Comparison of ENCODE assay signal across 22 cellular contexts in the genomic region with DNA sequence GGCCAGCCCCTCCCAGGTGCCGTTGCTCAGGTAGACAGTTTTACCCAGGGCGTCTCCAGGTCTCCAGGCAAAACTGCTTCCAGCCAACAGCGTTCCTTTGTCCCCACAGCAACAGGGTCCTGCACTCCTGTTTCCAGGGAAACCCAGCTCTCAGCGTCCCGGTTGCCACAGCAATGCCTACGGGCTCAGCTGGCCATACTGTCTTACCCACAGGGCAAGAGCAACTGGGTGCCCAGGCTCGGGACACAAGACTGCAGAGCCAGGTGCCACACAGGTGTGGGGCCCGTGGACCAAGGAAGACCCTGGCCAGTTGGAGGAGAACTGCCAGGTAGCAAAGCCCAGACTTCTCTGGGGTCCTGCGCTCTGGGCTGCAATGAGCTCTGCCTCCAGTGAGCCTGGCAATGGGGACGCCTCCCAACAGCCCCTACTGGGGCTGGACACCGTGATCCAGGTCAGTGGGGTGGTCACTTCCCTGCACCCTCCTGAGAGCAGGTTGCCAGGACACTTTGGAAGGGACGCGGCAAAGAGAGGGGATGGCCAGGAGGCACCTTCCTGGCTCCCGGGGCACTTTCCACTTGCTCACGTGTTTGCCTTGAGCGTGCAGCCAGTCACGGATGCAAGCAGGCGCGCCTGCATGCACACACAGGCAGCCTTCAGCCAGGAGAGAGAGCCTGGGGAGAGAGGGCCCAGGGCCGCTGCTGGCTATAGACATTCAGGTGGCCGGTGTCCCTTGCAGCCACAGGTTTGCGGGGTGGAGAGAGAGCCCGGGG. TPM values are rescaled to one million over a fixed set of nuclear protein-coding genes. Genes with fewer than 3 reads are reported as not detected.
DNase-seq lines count a peak whose midpoint lies in the region; ATAC-seq lines count a peak whose summit lies in the region.
"Had no signal": no experiment of that assay in that cellular context is flagged by ENCODE, and none has a peak within 500 bp of the region (broad histone marks: within the 10 kb centered on the region; RNA-seq: fewer than 3 reads in every experiment).

A gene (plus strand): TSS at position 196 of the 770 bp plus-strand sequence. CDS start 178 bp downstream, at position 374.

- peak within 1 kb of the TSS; percentile 2; the same call in 1 of the 2 replicates for H3K4me3 ChIP-seq in BLaER1
- H3K4me3 ChIP-seq: ascending aorta, prostate gland, spleen, thyroid gland had no signal

- no peaks in the 10 kb centered on the region for H3K9me3 ChIP-seq in BLaER1
- H3K9me3 ChIP-seq: ascending aorta, prostate gland, spleen, thyroid gland had no signal

- no peaks in the 10 kb centered on the region for H3K36me3 ChIP-seq in BLaER1
- H3K36me3 ChIP-seq: ascending aorta, prostate gland, spleen, thyroid gland had no signal

- H3K27ac ChIP-seq in BLaER1: peak within 1 kb of the TSS; percentile 63; the same call in 1 of the 2 replicates
- H3K27ac ChIP-seq: ascending aorta, prostate gland, spleen, thyroid gland had no signal

- in situ Hi-C loops in G401 (cut with HindIII; ENCODE audit: low sequenced_read_pairs): no loop called here

- no peak within 1 kb of the TSS for H3K9ac ChIP-seq in BLaER1

- H3K27me3 ChIP-seq in BLaER1: no peaks in the 10 kb centered on the region
- H3K27me3 ChIP-seq: ascending aorta, thyroid gland had no signal

- DNase-seq in G401 (ENCODE audit: low spot score) (peak; percentile 26), NCI-H774 (lab: John Stamatoyannopoulos, UW) (peak; percentile 8), left kidney (ENCODE audit: low read depth, low spot score) (peak; percentile 92), GM03348 (ENCODE audit: low spot score) (no peak), NCI-H187 treated with DMSO at 0.1 percent for 48 hours (lab: John Stamatoyannopoulos, UW) (no peak), OCI-M2 (lab: John Stamatoyannopoulos, UW; ENCODE audit: unreplicated experiment) (no peak)
- DNase-seq: activated CD4-positive, alpha-beta T cell treated with anti-CD3 and anti-CD28 coated beads, Interleukin-2, amount 50 U/mL, for 4 hours; activated naive CD4-positive, alpha-beta T cell; activated T-cell treated with anti-CD3 and anti-CD28 coated beads for 4 hours; AML-193; naive B cell; NCI-H1694; NCI-H510A treated with DMSO at 0.1 percent for 48 hours had no signal

- H3K4me2 ChIP-seq in BLaER1: peak within 1 kb of the TSS; percentile 98

- H4K20me1 ChIP-seq in BLaER1: peaks cover 23% of the 10 kb centered on the region

- ATAC-seq in HG03342 (IDR thresholded peaks at IDR 0.05; ENCODE audit: unreplicated experiment): no peak

- H3K4me1 ChIP-seq in BLaER1: peaks cover 69% of the 10 kb centered on the region
- H3K4me1 ChIP-seq: ascending aorta, prostate gland, thyroid gland had no signal

RNA-seq across cellular contexts. Expression of the gene that starts here (rescaled TPM):
- not detected in 2 replicates for total RNA-seq in G401 (2014; rRNA removed; shearing (Covaris generic))
- total RNA-seq: endothelial cell of umbilical vein, frontal cortex, lung microvascular endothelial cell, thyroid gland had no signal

Comparison
In these comparisons a context has a peak if more than half of its experiments do, and no peak if none do; other contexts are left out.
1. Peak in DNase-seq in G401; RNA of the gene not detected or under 1 TPM.
2. DNase-seq: peak in NCI-H774 (single experiment) and left kidney (single experiment); none in GM03348 (single experiment), NCI-H187 treated with DMSO at 0.1 percent for 48 hours (single experiment) and OCI-M2 (single experiment).